Comparison of ENCODE assay signal across 10 cellular contexts in genomic region chr5:58462154-58462553, GRCh38.
DNase-seq lines count a peak whose midpoint lies in the region; ATAC-seq and TF ChIP-seq lines count a peak whose summit lies in the region.
"Had no signal": no experiment of that assay in that cellular context is flagged by ENCODE, and none has a peak within 500 bp of the region (broad histone marks: within the 10 kb centered on the region; RNA-seq: fewer than 3 reads in every experiment).

No MANE protein-coding gene starts in this region.

- H2AFZ ChIP-seq in ACC112 (ENCODE audit: low read length, unreplicated experiment): peak overlapping the region; percentile 48

- H3K36me3 Mint-ChIP-seq in effector memory CD8-positive, alpha-beta T cell (ENCODE audit: insufficient read depth): peaks cover 14% of the 10 kb centered on the region

- H3K4me1 Mint-ChIP-seq in effector memory CD8-positive, alpha-beta T cell (ENCODE audit: low read depth in 2 of 2): peaks cover 6 to 7% of the 10 kb centered on the region in 2 donors

- no peaks in the 10 kb centered on the region for H3K9me3 Mint-ChIP-seq in effector memory CD8-positive, alpha-beta T cell
- H3K9me3 Mint-ChIP-seq: activated B cell treated with CpG ODN at 0.5 μM for 24 hours had no signal

- peak; percentile 94 for DNase-seq in SKM-1 treated with dmso at 0.1 percent for 144 hours (lab: John Stamatoyannopoulos, UW; ENCODE audit: unreplicated experiment)
- DNase-seq in iris pigment epithelial cell (ENCODE audit: low read depth): peak; percentile 64
- no peak for DNase-seq in effector memory CD8-positive, alpha-beta T cell
- DNase-seq in GM13976 (ENCODE audit: low spot score): no peak
- no peak for DNase-seq in NCI-H2196 treated with DMSO at 0.1 percent for 48 hours (lab: John Stamatoyannopoulos, UW; ENCODE audit: unreplicated experiment)
- DNase-seq: activated B cell treated with CpG ODN at 0.5 μM for 24 hours had no signal

- ATAC-seq in effector memory CD8-positive, alpha-beta T cell (replicated peaks): no peak
- ATAC-seq in GM21786 (IDR thresholded peaks at IDR 0.05; ENCODE audit: unreplicated experiment): no peak

- H3K36me3 ChIP-seq in ACC112 (ENCODE audit: insufficient read depth, low read length) (peaks cover 15% of the 10 kb centered on the region), HUES48 (ENCODE audit: control insufficient read depth, insufficient read depth, low read length) (peaks cover 10% of the 10 kb centered on the region)

- TF ChIP-seq CTCF in GM13976 (IDR thresholded peaks at IDR 0.05; ENCODE audit: borderline replicate concordance, control extremely low read depth, extremely low read depth, insufficient read depth, missing control alignments): no peak

- no peak overlapping the region for H3K27ac Mint-ChIP-seq in effector memory CD8-positive, alpha-beta T cell
- H3K27ac Mint-ChIP-seq: activated B cell treated with CpG ODN at 0.5 μM for 24 hours had no signal

- H3K79me2 ChIP-seq in ACC112 (ENCODE audit: control insufficient read depth, insufficient read depth, low read length, unreplicated experiment): peaks cover 26% of the 10 kb centered on the region

- H3K4me1 ChIP-seq in ACC112 (ENCODE audit: control insufficient read depth, insufficient read depth, low read length, unreplicated experiment): peaks cover 15% of the 10 kb centered on the region
- peaks cover 14% of the 10 kb centered on the region for H3K4me1 ChIP-seq in HUES48 (ENCODE audit: control insufficient read depth, insufficient read depth, low read length)

- H3K4me3 Mint-ChIP-seq in effector memory CD8-positive, alpha-beta T cell: no peak overlapping the region
- H3K4me3 Mint-ChIP-seq: activated B cell treated with CpG ODN at 0.5 μM for 24 hours had no signal

- H3K4me3 ChIP-seq in ACC112 (ENCODE audit: low read depth, low read length): no peak overlapping the region
- H3K4me3 ChIP-seq in HUES48 (ENCODE audit: low read depth, low read length): no peak overlapping the region

- no peak overlapping the region for H3K9ac ChIP-seq in HUES48 (ENCODE audit: low read depth, low read length)
- H3K9ac ChIP-seq: KMS-11 had no signal

- in situ Hi-C loops in GM13976 (cut with MboI; ENCODE audit: low sequenced_read_pairs, unreplicated experiment): loop anchor here (10.0 to 25.0 kb wide), 3 partner anchors 677 to 1167 kb away; no protein-coding TSS in a partner anchor

- no peaks in the 10 kb centered on the region; the same call in 1 of the 2 replicates for H3K9me3 ChIP-seq in HUES48 (ENCODE audit: control insufficient read depth, insufficient read depth, low read length)

- H3K27me3 ChIP-seq in ACC112 (ENCODE audit: insufficient read depth, low read length): no peaks in the 10 kb centered on the region
- H3K27me3 ChIP-seq in HUES48 (ENCODE audit: control insufficient read depth, insufficient read depth, low read length): peaks cover 16% of the 10 kb centered on the region

- H3K27ac ChIP-seq in ACC112 (ENCODE audit: low read depth, low read length) (peak overlapping the region; percentile 56), HUES48 (ENCODE audit: low read depth, low read length) (peak overlapping the region; percentile 53)
- H3K27ac ChIP-seq: KMS-11 had no signal

- H3K27me3 Mint-ChIP-seq in effector memory CD8-positive, alpha-beta T cell: peaks cover 13 to 20% of the 10 kb centered on the region in 2 donors
- H3K27me3 Mint-ChIP-seq: activated B cell treated with CpG ODN at 0.5 μM for 24 hours had no signal

Comparison
In these comparisons a context has a peak if more than half of its experiments do, and no peak if none do; other contexts are left out.
1. DNase-seq: peak in SKM-1 treated with dmso at 0.1 percent for 144 hours (single experiment) and iris pigment epithelial cell (single experiment); none in effector memory CD8-positive, alpha-beta T cell (0 of 3), GM13976 (single experiment) and NCI-H2196 treated with DMSO at 0.1 percent for 48 hours (single experiment).